8 cellular contexts compared by ENCODE assay signal in the genomic region with DNA sequence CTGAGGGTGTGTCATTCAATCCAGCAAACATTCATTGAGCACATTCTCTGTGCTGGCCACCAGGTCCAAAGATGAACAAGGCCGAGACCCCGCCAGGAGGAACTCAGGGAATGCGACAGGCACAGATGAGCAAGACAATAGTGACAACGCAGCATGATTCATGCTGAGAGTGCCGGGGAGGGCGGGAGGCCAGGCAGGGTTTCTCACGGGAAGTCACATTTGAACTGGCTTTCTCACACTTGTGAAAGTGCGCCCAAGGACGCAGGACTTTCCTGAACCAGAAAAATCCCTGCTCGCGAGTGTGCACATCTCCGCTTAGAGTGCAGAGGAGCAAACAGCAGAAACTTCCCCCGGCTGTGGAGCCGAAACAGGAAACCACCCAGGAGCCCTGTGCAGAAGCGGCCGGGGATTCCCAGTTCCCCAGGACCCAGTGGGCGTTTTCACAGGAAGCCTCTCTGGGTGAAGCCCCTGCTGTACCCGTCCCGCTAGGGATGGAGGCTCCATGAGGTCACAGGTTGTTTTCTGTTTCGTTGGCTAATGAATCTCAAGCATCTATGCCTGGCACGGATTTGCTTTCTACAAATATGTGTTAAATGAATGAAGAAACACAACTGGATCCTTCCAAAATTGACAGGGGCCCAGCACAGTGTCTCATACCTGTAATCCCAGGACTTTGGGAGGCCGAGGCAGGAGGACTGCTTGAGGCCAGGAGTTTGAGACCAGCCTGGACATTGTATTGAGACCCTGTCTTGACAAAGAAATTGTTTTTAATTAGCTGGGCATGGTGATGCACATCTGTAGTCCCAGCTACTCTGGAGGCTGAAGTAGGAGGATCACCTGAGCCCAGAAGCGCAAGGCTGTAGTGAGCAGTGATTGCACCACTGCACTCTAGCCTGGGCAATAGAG.
DNase-seq lines count a peak whose midpoint lies in the region; ATAC-seq, FAIRE-seq and TF ChIP-seq lines count a peak whose summit lies in the region.

No MANE protein-coding gene starts in this region.

- H3K36me3 ChIP-seq in PC-3 (ENCODE audit: low read depth, low read length) = peaks cover 2% of the 10 kb centered on the region; the same call in 1 of the 2 replicates

- H3F3A ChIP-seq in PC-3 (ENCODE audit: low read length, unreplicated experiment) = no peaks in the 10 kb centered on the region

- peak overlapping the region; percentile 69 for H3K9ac ChIP-seq in PC-3 (ENCODE audit: low read length)

- FAIRE-seq in D721Med (lab: Jason Lieb, UNC) = no peak

- POLR2A ChIA-PET in PC-3 (lab: Charles Lee; ENCODE audit: unreplicated experiment) = no interaction called here

- no peaks in the 10 kb centered on the region for H3K9me3 ChIP-seq in PC-3 (ENCODE audit: low read length)

- H3K9me2 ChIP-seq in PC-3 (replicated peaks; ENCODE audit: low read length) = no peaks in the 10 kb centered on the region

- H3K79me2 ChIP-seq in PC-3 (ENCODE audit: low read length) = no peaks in the 10 kb centered on the region

- no peak for TF ChIP-seq CTCF in PC-3 (conservative IDR thresholded peaks at IDR 0.05; ENCODE audit: low read depth, low read length)
- TF ChIP-seq CTCF in foreskin keratinocyte (conservative IDR thresholded peaks at IDR 0.05) = no peak
- TF ChIP-seq CTCF in type B pancreatic cell (conservative IDR thresholded peaks at IDR 0.05) = no peak
- TF ChIP-seq CTCF in D721Med (IDR thresholded peaks at IDR 0.05; ENCODE audit: insufficient read depth, missing control alignments) = no peak

- H2AFZ ChIP-seq in PC-3 (ENCODE audit: low read length) = peak overlapping the region; percentile 76

- peaks cover 68% of the 10 kb centered on the region for H3K4me1 Mint-ChIP-seq in activated T-helper 1 cell treated with anti-CD3 and anti-CD28 coated beads, Interleukin-12 subunit alpha, Interleukin-12 subunit beta, Interleukin-2, Interleukin-4 antibody, amounts not matched to agents 30 ng/mL and 10 ng/mL and 1 ng/mL, durations not matched to agents 14 hours and 24 hours and 36 hours (ENCODE audit: low read depth)
- peaks cover 20% of the 10 kb centered on the region for H3K4me1 Mint-ChIP-seq in type B pancreatic cell (ENCODE audit: unreplicated experiment)

- H3K27ac ChIP-seq in PC-3 (ENCODE audit: low read length) = peak overlapping the region; percentile 79
- H3K27ac ChIP-seq in foreskin keratinocyte = no peak overlapping the region

- H3K36me3 Mint-ChIP-seq in activated T-helper 1 cell treated with anti-CD3 and anti-CD28 coated beads, Interleukin-12 subunit alpha, Interleukin-12 subunit beta, Interleukin-2, Interleukin-4 antibody, amounts not matched to agents 30 ng/mL and 10 ng/mL and 1 ng/mL, durations not matched to agents 14 hours and 24 hours and 36 hours (ENCODE audit: low read depth) = peaks cover 2% of the 10 kb centered on the region
- H3K36me3 Mint-ChIP-seq in type B pancreatic cell = no peaks in the 10 kb centered on the region

- peaks cover 13% of the 10 kb centered on the region for H3K4me1 ChIP-seq in PC-3 (ENCODE audit: insufficient read depth, low read length)
- H3K4me1 ChIP-seq in foreskin keratinocyte = no peaks in the 10 kb centered on the region

- peak overlapping the region; percentile 89 for H3K27ac Mint-ChIP-seq in activated T-helper 1 cell treated with anti-CD3 and anti-CD28 coated beads, Interleukin-12 subunit alpha, Interleukin-12 subunit beta, Interleukin-2, Interleukin-4 antibody, amounts not matched to agents 30 ng/mL and 10 ng/mL and 1 ng/mL, durations not matched to agents 14 hours and 24 hours and 36 hours
- H3K27ac Mint-ChIP-seq in type B pancreatic cell = no peak overlapping the region

- H3K27me3 ChIP-seq in PC-3 (ENCODE audit: low read length) (no peaks in the 10 kb centered on the region), foreskin keratinocyte (peaks cover 10% of the 10 kb centered on the region)

- intact Hi-C loops in PC-3 (cut with micrococcal nuclease) = no loop called here
- intact Hi-C loops in activated T-helper 1 cell treated with anti-CD3 and anti-CD28 coated beads, Interleukin-12 subunit alpha, Interleukin-12 subunit beta, Interleukin-2, Interleukin-4 antibody, amounts not matched to agents 30 ng/mL and 10 ng/mL and 1 ng/mL, durations not matched to agents 14 hours and 24 hours and 36 hours (cut with micrococcal nuclease) = loop anchor here (1.0 to 10.0 kb wide), 9 partner anchors 13 to 962 kb away; a partner anchor contains a TSS

- BruUV-seq in PC-3 (replicated peaks; lab: Mats Ljungman, UMichigan) = no TSS peak

- H3K4me2 ChIP-seq in PC-3 (ENCODE audit: low read length) = peak overlapping the region; percentile 79

- CTCF ChIA-PET in PC-3 (lab: Charles Lee) = no interaction called here

- DNase-seq in PC-3 (peak; percentile 75), foreskin keratinocyte (peak; percentile 9 to 32), pons (ENCODE audit: low spot score) (peak; percentile 53), type B pancreatic cell (ENCODE audit: extremely low spot score, unreplicated experiment) (no peak), D721Med (ENCODE audit: insufficient read length, low spot score) (no peak)
- DNase-seq in activated T-helper 1 cell treated with anti-CD3 and anti-CD28 coated beads, Interleukin-12 subunit alpha, Interleukin-12 subunit beta, Interleukin-2, Interleukin-4 antibody, amounts not matched to agents 30 ng/mL and 10 ng/mL and 1 ng/mL, durations not matched to agents 14 hours and 24 hours and 36 hours (ENCODE audit: low spot score) = peak; percentile 79

- H3K27me3 Mint-ChIP-seq in activated T-helper 1 cell treated with anti-CD3 and anti-CD28 coated beads, Interleukin-12 subunit alpha, Interleukin-12 subunit beta, Interleukin-2, Interleukin-4 antibody, amounts not matched to agents 30 ng/mL and 10 ng/mL and 1 ng/mL, durations not matched to agents 14 hours and 24 hours and 36 hours (ENCODE audit: insufficient read depth) = peaks cover 11% of the 10 kb centered on the region
- peaks cover 15% of the 10 kb centered on the region for H3K27me3 Mint-ChIP-seq in type B pancreatic cell

- H4K20me1 ChIP-seq in PC-3 (ENCODE audit: low read length) = no peaks in the 10 kb centered on the region

- ATAC-seq in GM18508 (IDR thresholded peaks at IDR 0.05; ENCODE audit: insufficient read depth, unreplicated experiment) = peak; percentile 39
- peak; percentile 54 for ATAC-seq in HG02938 (IDR thresholded peaks at IDR 0.05; ENCODE audit: unreplicated experiment)
- peak; percentile 80 for ATAC-seq in PC-3
- peak; percentile 64 for ATAC-seq in foreskin keratinocyte

- peaks cover 2% of the 10 kb centered on the region for H3K9me3 Mint-ChIP-seq in activated T-helper 1 cell treated with anti-CD3 and anti-CD28 coated beads, Interleukin-12 subunit alpha, Interleukin-12 subunit beta, Interleukin-2, Interleukin-4 antibody, amounts not matched to agents 30 ng/mL and 10 ng/mL and 1 ng/mL, durations not matched to agents 14 hours and 24 hours and 36 hours
- H3K9me3 Mint-ChIP-seq in type B pancreatic cell = peaks cover 3% of the 10 kb centered on the region

- H3K4me3 Mint-ChIP-seq in activated T-helper 1 cell treated with anti-CD3 and anti-CD28 coated beads, Interleukin-12 subunit alpha, Interleukin-12 subunit beta, Interleukin-2, Interleukin-4 antibody, amounts not matched to agents 30 ng/mL and 10 ng/mL and 1 ng/mL, durations not matched to agents 14 hours and 24 hours and 36 hours = peak overlapping the region; percentile 72
- H3K4me3 Mint-ChIP-seq in type B pancreatic cell = peak overlapping the region; percentile 41

- H3K4me3 ChIP-seq in PC-3 (ENCODE audit: low read length) = peak overlapping the region; percentile 57

Comparison
In these comparisons a context has a peak if more than half of its experiments do, and no peak if none do; other contexts are left out.
1. DNase-seq: peak in PC-3 (single experiment), activated T-helper 1 cell treated with anti-CD3 and anti-CD28 coated beads, Interleukin-12 subunit alpha, Interleukin-12 subunit beta, Interleukin-2, Interleukin-4 antibody, amounts not matched to agents 30 ng/mL and 10 ng/mL and 1 ng/mL, durations not matched to agents 14 hours and 24 hours and 36 hours (single experiment), foreskin keratinocyte (2 of 2) and pons (single experiment); none in type B pancreatic cell (single experiment) and D721Med (single experiment).
2. Peak in every context shown above with its lines, with median percentiles within 50 percentile points of each other: ATAC-seq.